In the genomic region with DNA sequence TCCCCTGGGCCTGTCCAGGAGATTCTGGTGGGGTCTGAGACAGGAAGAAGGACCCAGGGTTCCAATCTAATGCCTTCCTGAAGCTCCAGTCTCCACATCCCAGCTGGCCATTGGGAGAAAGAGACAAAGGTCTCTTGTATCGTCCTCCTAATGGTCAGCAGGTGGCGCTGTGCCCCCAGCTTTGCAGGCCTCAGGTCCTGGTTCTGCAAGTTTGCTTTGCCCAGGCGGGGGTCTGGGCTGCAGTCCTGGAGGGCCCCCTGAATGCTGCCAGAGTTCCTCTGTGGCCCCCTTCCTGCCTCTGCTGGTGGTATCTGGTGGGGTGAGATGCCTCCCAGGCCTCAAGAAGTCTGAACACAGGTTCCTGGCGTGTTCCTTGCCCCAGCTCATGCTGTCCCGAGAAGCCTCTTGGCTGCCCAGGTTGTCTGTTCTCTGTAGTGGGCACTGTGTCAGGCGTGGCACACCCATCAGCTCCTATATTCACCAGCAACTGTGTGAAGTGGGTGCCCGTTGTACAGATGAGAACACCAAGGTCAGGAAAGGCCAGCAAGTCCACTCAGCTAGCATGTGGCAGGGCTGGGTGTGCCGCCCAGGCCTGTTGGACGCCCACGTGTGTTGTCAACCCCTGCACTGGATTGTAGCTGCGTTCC, we compare ENCODE assay signal across 8 cellular contexts. TPM values are rescaled to one million over a fixed set of nuclear protein-coding genes. Genes with fewer than 3 reads are reported as not detected.
DNase-seq lines count a peak whose midpoint lies in the region; ATAC-seq and TF ChIP-seq lines count a peak whose summit lies in the region.

No MANE protein-coding gene starts in this region.

- TF ChIP-seq CTCF in KMS-11 (conservative IDR thresholded peaks at IDR 0.05; ENCODE audit: low read depth, low read length) (peak; percentile 93), progenitor cell of endocrine pancreas (IDR thresholded peaks at IDR 0.05; ENCODE audit: unreplicated experiment) (peak; percentile 93)

- no peak overlapping the region for H2AFZ ChIP-seq in KMS-11 (ENCODE audit: low read depth)

- DNase-seq in DMS53 treated with DMSO at 0.1 percent for 48 hours (lab: John Stamatoyannopoulos, UW; ENCODE audit: unreplicated experiment) (peak; percentile 34), RPMI7951 (ENCODE audit: low read depth) (peak; percentile 47), Right ventricle myocardium superior (peak; percentile 72), progenitor cell of endocrine pancreas (ENCODE audit: low spot score, unreplicated experiment) (peak; percentile 20)
- peak; percentile 22 for DNase-seq in activated naive CD4-positive, alpha-beta T cell treated with anti-CD3 and anti-CD28 coated beads, Interleukin-2, amount 50 U/mL, for 16 hours

- peaks cover 9% of the 10 kb centered on the region for H3K27me3 Mint-ChIP-seq in progenitor cell of endocrine pancreas

- no peak overlapping the region for H3K4me3 ChIP-seq in KMS-11 (IDR thresholded peaks at IDR 0.05; ENCODE audit: insufficient read depth, low read depth, low read length)

- H3K27ac Mint-ChIP-seq in progenitor cell of endocrine pancreas: no peak overlapping the region

- peak; percentile 56 for ATAC-seq in Right ventricle myocardium superior (ENCODE audit: poor library complexity)
- ATAC-seq in HG03097 (IDR thresholded peaks at IDR 0.05; ENCODE audit: low FRiP score, unreplicated experiment): no peak
- no peak for ATAC-seq in HG03432 (IDR thresholded peaks at IDR 0.05; ENCODE audit: unreplicated experiment)

- no peaks in the 10 kb centered on the region for H3K79me2 ChIP-seq in KMS-11 (ENCODE audit: insufficient read depth, low read depth)

- no peaks in the 10 kb centered on the region for H4K20me1 ChIP-seq in KMS-11 (ENCODE audit: insufficient read depth)

- no peak overlapping the region for H3K9ac ChIP-seq in KMS-11

- H3K4me1 Mint-ChIP-seq in progenitor cell of endocrine pancreas (ENCODE audit: low read depth): peaks cover 2% of the 10 kb centered on the region

- no peaks in the 10 kb centered on the region for H3K36me3 Mint-ChIP-seq in progenitor cell of endocrine pancreas (ENCODE audit: insufficient read depth)

- H3K9me3 Mint-ChIP-seq in progenitor cell of endocrine pancreas (ENCODE audit: low read depth): no peaks in the 10 kb centered on the region

- peaks cover 37% of the 10 kb centered on the region; the same call in 1 of the 2 replicates for H3K27me3 ChIP-seq in KMS-11 (ENCODE audit: insufficient read depth, low read depth)

- H3K36me3 ChIP-seq in KMS-11 (ENCODE audit: insufficient read depth): no peaks in the 10 kb centered on the region

- no peak overlapping the region for H3K27ac ChIP-seq in KMS-11

- intact Hi-C loops in Right ventricle myocardium superior (cut with DNase I): no loop called here

- no peak overlapping the region for H3K4me3 Mint-ChIP-seq in progenitor cell of endocrine pancreas (ENCODE audit: low read depth)

- H3K4me2 ChIP-seq in KMS-11: no peak overlapping the region

- H3K4me1 ChIP-seq in KMS-11 (ENCODE audit: low read depth, poor library complexity, severe bottlenecking): no peaks in the 10 kb centered on the region

RNA-seq across cellular contexts. Expression of a gene that starts 33.8 kb away (rescaled TPM):
- total RNA-seq in RPMI7951 (2014; rRNA removed; shearing (Covaris generic)): not detected in 2 replicates
- total RNA-seq in Right ventricle myocardium superior: 3.3 TPM
- total RNA-seq in progenitor cell of endocrine pancreas: 4.2 and 5.5 TPM in 2 replicates

RNA-seq across cellular contexts. Expression of a gene that starts 52.3 kb away (rescaled TPM):
- total RNA-seq in RPMI7951 (2014; rRNA removed; shearing (Covaris generic)): 116 and 139 TPM in 2 replicates
- 110 TPM for total RNA-seq in Right ventricle myocardium superior
- total RNA-seq in progenitor cell of endocrine pancreas: 72.0 and 76.4 TPM in 2 replicates

Comparison
In these comparisons a context has a peak if more than half of its experiments do, and no peak if none do; other contexts are left out.
1. DNase-seq: peak in every context shown above with its lines; median percentile 72 in Right ventricle myocardium superior; 47 in RPMI7951; 34 in DMS53 treated with DMSO at 0.1 percent for 48 hours; 22 in activated naive CD4-positive, alpha-beta T cell treated with anti-CD3 and anti-CD28 coated beads, Interleukin-2, amount 50 U/mL, for 16 hours; 20 in progenitor cell of endocrine pancreas.